36 cellular contexts compared by ENCODE assay signal in the genomic region with DNA sequence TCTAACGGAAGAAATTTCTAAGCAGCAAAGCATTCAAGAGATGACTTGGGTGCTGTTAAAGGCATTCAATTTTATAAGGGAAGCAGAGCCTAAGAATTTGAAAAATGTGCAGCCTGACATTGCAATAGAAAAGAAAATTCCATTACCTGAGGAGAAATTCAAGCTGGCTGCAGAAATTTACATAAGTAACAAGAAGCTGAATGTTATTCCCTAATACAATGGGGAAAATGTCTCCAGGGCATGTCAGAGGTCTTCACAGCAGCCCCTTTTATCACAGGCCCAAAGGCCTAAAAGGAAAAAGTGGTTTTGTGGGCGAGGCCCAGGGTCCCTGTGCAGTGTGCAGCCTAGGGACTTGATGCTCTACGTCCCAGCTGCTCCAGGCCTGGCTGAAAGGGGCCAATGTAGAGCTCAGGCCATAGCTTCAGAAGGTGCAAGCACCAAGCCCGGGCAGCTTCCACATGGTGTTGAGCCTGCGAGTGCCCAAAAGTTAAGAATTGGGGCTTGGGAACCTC.
"Had no signal": no experiment of that assay in that cellular context is flagged by ENCODE, and none has a peak within 500 bp of the region (broad histone marks: within the 10 kb centered on the region; RNA-seq: fewer than 3 reads in every experiment).

No MANE protein-coding gene starts in this region.

- H3K27ac ChIP-seq: cardiac muscle cell, PC-9, RWPE1, VCaP had no signal

- H3K27me3 Mint-ChIP-seq: central memory CD8-positive, alpha-beta T cell had no signal

- H2AFZ ChIP-seq: PC-9 had no signal

- DNase-seq: activated CD4-positive, alpha-beta T cell treated with anti-CD3 and anti-CD28 coated beads for 1 hour; activated CD4-positive, alpha-beta T cell treated with anti-CD3 and anti-CD28 coated beads for 48 hours; activated CD4-positive, alpha-beta T cell treated with anti-CD3 and anti-CD28 coated beads, Interleukin-2, amount 50 U/mL, for 4 hours; activated CD4-positive, CD25-positive, alpha-beta regulatory T cell; activated CD8-positive, alpha-beta T cell treated with anti-CD3 and anti-CD28 coated beads for 36 hours; activated effector memory CD4-positive, alpha-beta T cell treated with anti-CD3 and anti-CD28 coated beads, Interleukin-2, amount 50 U/mL, for 16 hours; activated naive CD4-positive, alpha-beta T cell; activated naive CD4-positive, alpha-beta T cell treated with anti-CD3 and anti-CD28 coated beads, Interleukin-2, amount 50 U/mL, for 16 hours; activated naive CD8-positive, alpha-beta T cell treated with anti-CD3 and anti-CD28 coated beads for 36 hours; activated T-cell treated with anti-CD3 and anti-CD28 coated beads, Interleukin-2, amount 50 U/mL, for 1 hour; activated T-cell treated with anti-CD3 and anti-CD28 coated beads, Interleukin-2, amount 50 U/mL, for 72 hours; amniotic stem cell; aorta; Karpas-422; MG63; NCI-H1048; NCI-H1105 treated with DMSO at 0.1 percent for 48 hours; NCI-H1436; NCI-H1694; NCI-H2029; NCI-H2171; NCI-H510A; NCI-H526; NCI-H748 treated with DMSO at 0.1 percent for 48 hours; NK-92 treated with Interleukin-12 subunit alpha and Interleukin-12 subunit beta, amount 100 ng/mL, for 24 hours; PC-9; SW 1271; T-helper 1 cell; T-helper 2 cell; T-helper 9 cell had no signal

- H3K4me2 ChIP-seq: PC-9 had no signal

- H3K4me3 ChIP-seq: cardiac muscle cell, MG63, PC-9 had no signal

- H3K9me3 ChIP-seq: MG63 had no signal

- H3K27ac Mint-ChIP-seq: activated CD8-positive, alpha-beta T cell treated with anti-CD3 and anti-CD28 coated beads for 36 hours; activated naive CD8-positive, alpha-beta T cell treated with anti-CD3 and anti-CD28 coated beads for 36 hours; activated T-cell treated with anti-CD3 and anti-CD28 coated beads, Interleukin-2, amount 50 U/mL, for 72 hours; activated T-helper 17 cell treated with anti-CD3 and anti-CD28 coated beads, Interleukin-2, amount 50 U/mL, for 72 hours had no signal

- FAIRE-seq: RCC 7860 had no signal

- H3K36me3 Mint-ChIP-seq: activated naive CD8-positive, alpha-beta T cell treated with anti-CD3 and anti-CD28 coated beads for 36 hours had no signal

- H3K27me3 ChIP-seq: cardiac muscle cell, MG63 had no signal

- H3K9me3 Mint-ChIP-seq: activated CD8-positive, alpha-beta T cell treated with anti-CD3 and anti-CD28 coated beads for 36 hours; central memory CD8-positive, alpha-beta T cell had no signal

- H3K4me3 Mint-ChIP-seq: activated CD8-positive, alpha-beta T cell treated with anti-CD3 and anti-CD28 coated beads for 36 hours; activated naive CD8-positive, alpha-beta T cell treated with anti-CD3 and anti-CD28 coated beads for 36 hours; activated T-cell treated with anti-CD3 and anti-CD28 coated beads, Interleukin-2, amount 50 U/mL, for 72 hours; activated T-helper 17 cell treated with anti-CD3 and anti-CD28 coated beads, Interleukin-2, amount 50 U/mL, for 72 hours; central memory CD8-positive, alpha-beta T cell had no signal

- H3K36me3 ChIP-seq: cardiac muscle cell, MG63 had no signal

- H3K4me1 Mint-ChIP-seq: activated naive CD8-positive, alpha-beta T cell treated with anti-CD3 and anti-CD28 coated beads for 36 hours; activated T-helper 17 cell treated with anti-CD3 and anti-CD28 coated beads, Interleukin-2, amount 50 U/mL, for 72 hours; central memory CD8-positive, alpha-beta T cell had no signal
